In the genomic region with DNA sequence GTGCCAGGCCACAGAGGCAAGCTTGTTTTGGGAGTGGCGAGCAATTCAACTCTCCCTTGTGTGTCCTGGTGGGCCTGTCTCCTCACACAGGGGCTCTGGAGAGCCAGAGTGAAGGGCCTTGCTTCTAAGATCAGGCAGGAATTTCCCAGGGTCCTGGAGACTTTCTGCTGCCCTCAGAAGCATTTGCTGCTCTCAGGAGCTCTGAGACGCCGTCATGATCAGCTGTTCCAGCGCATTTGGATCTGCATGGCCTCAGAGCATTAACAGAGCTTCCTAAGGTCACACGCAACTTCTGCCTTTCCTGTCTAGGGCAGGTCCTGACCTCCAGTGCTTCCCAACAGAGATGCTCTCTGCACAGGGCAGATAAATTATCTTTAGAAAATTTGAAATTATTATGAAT, we compare ENCODE assay signal across 31 cellular contexts. TPM values are rescaled to one million over a fixed set of nuclear protein-coding genes. Genes with fewer than 3 reads are reported as not detected.
"Had no signal": no experiment of that assay in that cellular context is flagged by ENCODE, and none has a peak within 500 bp of the region (broad histone marks: within the 10 kb centered on the region; RNA-seq: fewer than 3 reads in every experiment).

No MANE protein-coding gene starts in this region.

- H3K36me3 ChIP-seq: colonic mucosa, esophagus muscularis mucosa, esophagus squamous epithelium, gastrocnemius medialis, gastroesophageal sphincter, heart left ventricle, heart right ventricle had no signal

- H3K27me3 ChIP-seq: colonic mucosa, foreskin keratinocyte, gastrocnemius medialis had no signal

- H3K27ac ChIP-seq: colonic mucosa, coronary artery, dorsolateral prefrontal cortex, epithelial cell of prostate, esophagus muscularis mucosa, esophagus squamous epithelium, foreskin keratinocyte, gastrocnemius medialis, gastroesophageal sphincter, heart left ventricle, heart right ventricle had no signal

- H3K27me3 Mint-ChIP-seq: dendritic cell treated with granulocyte-macrophage colony-stimulating factor and Interleukin-4, amounts not matched to agents 40 ng/mL and 50 ng/mL, for 4 days; effector memory CD8-positive, alpha-beta T cell had no signal

- H3K4me3 Mint-ChIP-seq: dendritic cell treated with granulocyte-macrophage colony-stimulating factor and Interleukin-4, amounts not matched to agents 40 ng/mL and 50 ng/mL, for 4 days; effector memory CD8-positive, alpha-beta T cell; endodermal cell had no signal

- H3K27ac Mint-ChIP-seq: dendritic cell treated with granulocyte-macrophage colony-stimulating factor and Interleukin-4, amounts not matched to agents 40 ng/mL and 50 ng/mL, for 4 days; effector memory CD8-positive, alpha-beta T cell; endodermal cell had no signal

- DNase-seq: colonic mucosa; cortex of kidney; dermis blood vessel endothelial cell; dorsolateral prefrontal cortex; effector CD4-positive, alpha-beta T cell; effector CD8-positive, alpha-beta T cell; effector memory CD4-positive, alpha-beta T cell; effector memory CD8-positive, alpha-beta T cell; endodermal cell; erythroblast; esophagus squamous epithelium; foreskin fibroblast; foreskin keratinocyte; foreskin melanocyte; gastrocnemius medialis; glutamatergic neuron; head of caudate nucleus; heart left ventricle; heart right ventricle had no signal

- H3K9me3 ChIP-seq: colonic mucosa, esophagus muscularis mucosa, esophagus squamous epithelium, gastrocnemius medialis had no signal

- H3K4me1 Mint-ChIP-seq: endodermal cell had no signal

- ATAC-seq: effector memory CD8-positive, alpha-beta T cell; esophagus mucosa; foreskin keratinocyte; gastrocnemius medialis; gastroesophageal sphincter; heart left ventricle; heart right ventricle had no signal

- H3K4me3 ChIP-seq: colonic mucosa, coronary artery, dorsolateral prefrontal cortex, esophagus muscularis mucosa, esophagus squamous epithelium, gastrocnemius medialis, gastroesophageal sphincter, heart left ventricle, heart right ventricle had no signal

- H3K4me1 ChIP-seq: colonic mucosa, esophagus muscularis mucosa, esophagus squamous epithelium, foreskin keratinocyte, gastrocnemius medialis, gastroesophageal sphincter, heart left ventricle, heart right ventricle had no signal

RNA-seq across cellular contexts. Expression of a gene that starts 52.2 kb away (rescaled TPM):
- total RNA-seq: chondrocyte, colonic mucosa, dermis blood vessel endothelial cell, dermis microvascular lymphatic vessel endothelial cell, endothelial cell of umbilical vein, epithelial cell of proximal tubule, fibroblast of villous mesenchyme, foreskin keratinocyte, gastrocnemius medialis, gastroesophageal sphincter, glomerular endothelial cell, heart left ventricle had no signal
- polyA plus RNA-seq: endothelial cell of umbilical vein, foreskin keratinocyte, heart left ventricle had no signal
